In the genomic region with DNA sequence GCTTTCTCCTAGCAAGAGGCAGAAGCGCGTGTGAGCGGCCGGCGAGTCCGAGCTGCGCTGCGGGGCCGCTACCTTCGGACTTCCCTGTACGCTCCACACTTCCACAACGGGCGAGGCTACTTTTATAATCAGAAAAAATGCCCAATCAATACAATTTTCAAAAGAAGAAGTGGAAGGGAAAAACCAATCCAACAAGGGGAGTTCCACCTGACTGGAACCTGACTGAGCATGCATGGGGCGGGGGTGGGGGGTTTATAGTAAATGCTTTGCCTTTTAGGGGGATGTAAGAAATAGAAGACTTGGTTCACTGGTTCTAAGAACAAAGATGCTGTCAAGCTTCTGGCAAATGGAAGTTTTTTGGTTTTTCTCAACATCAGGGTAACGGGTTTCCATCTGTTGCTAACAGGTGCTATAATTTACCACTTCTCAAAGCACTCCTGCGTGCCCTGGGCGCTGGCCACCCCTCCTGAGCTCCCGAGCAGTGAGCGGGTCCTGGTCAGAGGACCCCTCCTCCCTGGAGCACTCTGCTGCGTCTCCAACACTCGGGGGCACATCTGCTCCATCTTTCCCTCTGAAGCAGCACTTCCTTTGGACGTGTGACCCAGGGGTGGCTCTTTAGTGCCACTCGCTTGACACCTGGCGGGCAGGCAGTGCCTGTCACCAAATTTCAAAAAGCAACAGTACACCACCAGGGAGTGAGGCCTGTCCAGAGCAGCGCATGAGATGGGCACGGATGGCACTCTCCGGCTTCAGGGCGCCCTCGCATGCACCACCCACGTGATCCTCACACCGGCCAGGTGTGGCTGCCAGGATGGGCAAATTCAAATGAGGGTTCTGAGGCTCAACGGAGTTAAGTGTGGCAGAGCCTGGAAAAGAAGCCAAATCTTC, we compare ENCODE assay signal across 1 cellular context.
TF ChIP-seq lines count a peak whose summit lies in the region.

No MANE protein-coding gene starts in this region.

TF ChIP-seq in GM12878, 131 proteins besides CTCF, POLR2A, EP300 and RAD21 (continues in another document):
- TF ChIP-seq CEBPB (IDR thresholded peaks at IDR 0.05; ENCODE audit: borderline replicate concordance in 1 of 2, low read depth in 2 of 2, low read length in 2 of 2) (no peak), CHD2 (IDR thresholded peaks at IDR 0.05; ENCODE audit: borderline replicate concordance, low read depth, low read length) (peak; percentile 16; the same call in 1 of the 2 replicates), IKZF2 (IDR thresholded peaks at IDR 0.05) (peak; percentile 50 to 58; a peak in 2 of 4 replicates), POLR2AphosphoS5 (IDR thresholded peaks at IDR 0.05; ENCODE audit: low read length) (peak; percentile 73), CHD4 (IDR thresholded peaks at IDR 0.05) (no peak), FOXM1 (IDR thresholded peaks at IDR 0.05; ENCODE audit: low read depth, low read length) (peak; percentile 84), PAX5 (IDR thresholded peaks at IDR 0.05; ENCODE audit: borderline replicate concordance, low read depth, low read length) (peak; percentile 80; the same call in 1 of the 2 replicates), KLF5 (IDR thresholded peaks at IDR 0.05; ENCODE audit: partially characterized antibody) (peak; percentile 86), TARDBP (IDR thresholded peaks at IDR 0.05; ENCODE audit: borderline replicate concordance) (no peak), NR2F1 (conservative IDR thresholded peaks at IDR 0.05) (0 out of 2 replicates have a peak, but pooled peaks have one; percentile 33), YY1 (IDR thresholded peaks at IDR 0.05; ENCODE audit: low read depth, low read length) (0 out of 2 replicates have a peak, but pooled peaks have one; percentile 25), FOS (IDR thresholded peaks at IDR 0.05; ENCODE audit: borderline replicate concordance, extremely low read depth, insufficient read length) (no peak), NR2C2 (IDR thresholded peaks at IDR 0.05; ENCODE audit: borderline replicate concordance, control insufficient read depth, insufficient read length, low read depth) (no peak), SMC3 (IDR thresholded peaks at IDR 0.05; ENCODE audit: borderline replicate concordance, low read length) (peak; percentile 33; the same call in 1 of the 2 replicates), MTA3 (IDR thresholded peaks at IDR 0.05; ENCODE audit: borderline replicate concordance, low read length) (no peak), HDAC2 (IDR thresholded peaks at IDR 0.05) (no peak), RELA (IDR thresholded peaks at IDR 0.05; ENCODE audit: borderline replicate concordance, partially characterized antibody) (peak; percentile 11), ZNF24 (IDR thresholded peaks at IDR 0.05) (no peak), SP1 (IDR thresholded peaks at IDR 0.05; ENCODE audit: low read depth, low read length) (no peak), POU2F2 (IDR thresholded peaks at IDR 0.05; ENCODE audit: borderline replicate concordance, low read depth, low read length) (peak; percentile 52; the same call in 2 of the 3 replicates), HDAC6 (IDR thresholded peaks at IDR 0.05; ENCODE audit: unreplicated experiment) (no peak), ZNF622 (IDR thresholded peaks at IDR 0.05) (no peak), SIX5 (IDR thresholded peaks at IDR 0.05; ENCODE audit: low read depth, low read length, severe bottlenecking) (no peak), RCOR1 (conservative IDR thresholded peaks at IDR 0.05; ENCODE audit: low read depth, low read length) (no peak), SMAD1 (IDR thresholded peaks at IDR 0.05; ENCODE audit: low read depth, partially characterized antibody) (peak; percentile 41), ZZZ3 (IDR thresholded peaks at IDR 0.05; ENCODE audit: control insufficient read depth, insufficient read length, low read depth) (no peak), ASH2L (IDR thresholded peaks at IDR 0.05; ENCODE audit: borderline replicate concordance, low read depth) (no peak), NR2C1 (IDR thresholded peaks at IDR 0.05) (no peak), ETV6 (conservative IDR thresholded peaks at IDR 0.05 in 1 of 2, IDR thresholded peaks at IDR 0.05 in 1 of 2; ENCODE audit: borderline replicate concordance in 1 of 2, low read depth in 1 of 2) (peak in 1 of 2 experiments; percentile 53; a peak in 1 of 4 replicates), STAT3 (IDR thresholded peaks at IDR 0.05; ENCODE audit: low read depth, low read length) (no peak), BCL11A (IDR thresholded peaks at IDR 0.05; ENCODE audit: low read depth, low read length) (peak; percentile 23; the same call in 1 of the 2 replicates), ESRRA (IDR thresholded peaks at IDR 0.05; ENCODE audit: low read length) (no peak)
- TF ChIP-seq, protein P1, sequence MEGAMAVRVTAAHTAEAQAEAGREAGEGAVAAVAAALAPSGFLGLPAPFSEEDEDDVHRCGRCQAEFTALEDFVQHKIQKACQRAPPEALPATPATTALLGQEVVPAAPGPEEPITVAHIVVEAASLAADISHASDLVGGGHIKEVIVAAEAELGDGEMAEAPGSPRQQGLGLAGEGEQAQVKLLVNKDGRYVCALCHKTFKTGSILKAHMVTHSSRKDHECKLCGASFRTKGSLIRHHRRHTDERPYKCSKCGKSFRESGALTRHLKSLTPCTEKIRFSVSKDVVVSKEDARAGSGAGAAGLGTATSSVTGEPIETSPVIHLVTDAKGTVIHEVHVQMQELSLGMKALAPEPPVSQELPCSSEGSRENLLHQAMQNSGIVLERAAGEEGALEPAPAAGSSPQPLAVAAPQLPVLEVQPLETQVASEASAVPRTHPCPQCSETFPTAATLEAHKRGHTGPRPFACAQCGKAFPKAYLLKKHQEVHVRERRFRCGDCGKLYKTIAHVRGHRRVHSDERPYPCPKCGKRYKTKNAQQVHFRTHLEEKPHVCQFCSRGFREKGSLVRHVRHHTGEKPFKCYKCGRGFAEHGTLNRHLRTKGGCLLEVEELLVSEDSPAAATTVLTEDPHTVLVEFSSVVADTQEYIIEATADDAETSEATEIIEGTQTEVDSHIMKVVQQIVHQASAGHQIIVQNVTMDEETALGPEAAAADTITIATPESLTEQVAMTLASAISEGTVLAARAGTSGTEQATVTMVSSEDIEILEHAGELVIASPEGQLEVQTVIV (IDR thresholded peaks at IDR 0.05; ENCODE audit: borderline replicate concordance, partially characterized antibody) = no peak
- TF ChIP-seq, protein P2, sequence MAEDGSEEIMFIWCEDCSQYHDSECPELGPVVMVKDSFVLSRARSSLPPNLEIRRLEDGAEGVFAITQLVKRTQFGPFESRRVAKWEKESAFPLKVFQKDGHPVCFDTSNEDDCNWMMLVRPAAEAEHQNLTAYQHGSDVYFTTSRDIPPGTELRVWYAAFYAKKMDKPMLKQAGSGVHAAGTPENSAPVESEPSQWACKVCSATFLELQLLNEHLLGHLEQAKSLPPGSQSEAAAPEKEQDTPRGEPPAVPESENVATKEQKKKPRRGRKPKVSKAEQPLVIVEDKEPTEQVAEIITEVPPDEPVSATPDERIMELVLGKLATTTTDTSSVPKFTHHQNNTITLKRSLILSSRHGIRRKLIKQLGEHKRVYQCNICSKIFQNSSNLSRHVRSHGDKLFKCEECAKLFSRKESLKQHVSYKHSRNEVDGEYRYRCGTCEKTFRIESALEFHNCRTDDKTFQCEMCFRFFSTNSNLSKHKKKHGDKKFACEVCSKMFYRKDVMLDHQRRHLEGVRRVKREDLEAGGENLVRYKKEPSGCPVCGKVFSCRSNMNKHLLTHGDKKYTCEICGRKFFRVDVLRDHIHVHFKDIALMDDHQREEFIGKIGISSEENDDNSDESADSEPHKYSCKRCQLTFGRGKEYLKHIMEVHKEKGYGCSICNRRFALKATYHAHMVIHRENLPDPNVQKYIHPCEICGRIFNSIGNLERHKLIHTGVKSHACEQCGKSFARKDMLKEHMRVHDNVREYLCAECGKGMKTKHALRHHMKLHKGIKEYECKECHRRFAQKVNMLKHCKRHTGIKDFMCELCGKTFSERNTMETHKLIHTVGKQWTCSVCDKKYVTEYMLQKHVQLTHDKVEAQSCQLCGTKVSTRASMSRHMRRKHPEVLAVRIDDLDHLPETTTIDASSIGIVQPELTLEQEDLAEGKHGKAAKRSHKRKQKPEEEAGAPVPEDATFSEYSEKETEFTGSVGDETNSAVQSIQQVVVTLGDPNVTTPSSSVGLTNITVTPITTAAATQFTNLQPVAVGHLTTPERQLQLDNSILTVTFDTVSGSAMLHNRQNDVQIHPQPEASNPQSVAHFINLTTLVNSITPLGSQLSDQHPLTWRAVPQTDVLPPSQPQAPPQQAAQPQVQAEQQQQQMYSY (CRISPR knock-in tag; IDR thresholded peaks at IDR 0.05) = peak; percentile 54; the same call in 1 of the 2 replicates
- TF ChIP-seq, protein P3, sequence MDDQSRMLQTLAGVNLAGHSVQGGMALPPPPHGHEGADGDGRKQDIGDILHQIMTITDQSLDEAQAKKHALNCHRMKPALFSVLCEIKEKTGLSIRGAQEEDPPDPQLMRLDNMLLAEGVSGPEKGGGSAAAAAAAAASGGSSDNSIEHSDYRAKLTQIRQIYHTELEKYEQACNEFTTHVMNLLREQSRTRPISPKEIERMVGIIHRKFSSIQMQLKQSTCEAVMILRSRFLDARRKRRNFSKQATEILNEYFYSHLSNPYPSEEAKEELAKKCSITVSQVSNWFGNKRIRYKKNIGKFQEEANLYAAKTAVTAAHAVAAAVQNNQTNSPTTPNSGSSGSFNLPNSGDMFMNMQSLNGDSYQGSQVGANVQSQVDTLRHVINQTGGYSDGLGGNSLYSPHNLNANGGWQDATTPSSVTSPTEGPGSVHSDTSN (IDR thresholded peaks at IDR 0.05; ENCODE audit: insufficient replicate concordance, low read depth, low read length) = no peak
- TF ChIP-seq, protein P4, sequence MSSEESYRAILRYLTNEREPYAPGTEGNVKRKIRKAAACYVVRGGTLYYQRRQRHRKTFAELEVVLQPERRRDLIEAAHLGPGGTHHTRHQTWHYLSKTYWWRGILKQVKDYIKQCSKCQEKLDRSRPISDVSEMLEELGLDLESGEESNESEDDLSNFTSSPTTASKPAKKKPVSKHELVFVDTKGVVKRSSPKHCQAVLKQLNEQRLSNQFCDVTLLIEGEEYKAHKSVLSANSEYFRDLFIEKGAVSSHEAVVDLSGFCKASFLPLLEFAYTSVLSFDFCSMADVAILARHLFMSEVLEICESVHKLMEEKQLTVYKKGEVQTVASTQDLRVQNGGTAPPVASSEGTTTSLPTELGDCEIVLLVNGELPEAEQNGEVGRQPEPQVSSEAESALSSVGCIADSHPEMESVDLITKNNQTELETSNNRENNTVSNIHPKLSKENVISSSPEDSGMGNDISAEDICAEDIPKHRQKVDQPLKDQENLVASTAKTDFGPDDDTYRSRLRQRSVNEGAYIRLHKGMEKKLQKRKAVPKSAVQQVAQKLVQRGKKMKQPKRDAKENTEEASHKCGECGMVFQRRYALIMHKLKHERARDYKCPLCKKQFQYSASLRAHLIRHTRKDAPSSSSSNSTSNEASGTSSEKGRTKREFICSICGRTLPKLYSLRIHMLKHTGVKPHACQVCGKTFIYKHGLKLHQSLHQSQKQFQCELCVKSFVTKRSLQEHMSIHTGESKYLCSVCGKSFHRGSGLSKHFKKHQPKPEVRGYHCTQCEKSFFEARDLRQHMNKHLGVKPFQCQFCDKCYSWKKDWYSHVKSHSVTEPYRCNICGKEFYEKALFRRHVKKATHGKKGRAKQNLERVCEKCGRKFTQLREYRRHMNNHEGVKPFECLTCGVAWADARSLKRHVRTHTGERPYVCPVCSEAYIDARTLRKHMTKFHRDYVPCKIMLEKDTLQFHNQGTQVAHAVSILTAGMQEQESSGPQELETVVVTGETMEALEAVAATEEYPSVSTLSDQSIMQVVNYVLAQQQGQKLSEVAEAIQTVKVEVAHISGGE (CRISPR knock-in tag; IDR thresholded peaks at IDR 0.05) = no peak
- TF ChIP-seq, protein P5, sequence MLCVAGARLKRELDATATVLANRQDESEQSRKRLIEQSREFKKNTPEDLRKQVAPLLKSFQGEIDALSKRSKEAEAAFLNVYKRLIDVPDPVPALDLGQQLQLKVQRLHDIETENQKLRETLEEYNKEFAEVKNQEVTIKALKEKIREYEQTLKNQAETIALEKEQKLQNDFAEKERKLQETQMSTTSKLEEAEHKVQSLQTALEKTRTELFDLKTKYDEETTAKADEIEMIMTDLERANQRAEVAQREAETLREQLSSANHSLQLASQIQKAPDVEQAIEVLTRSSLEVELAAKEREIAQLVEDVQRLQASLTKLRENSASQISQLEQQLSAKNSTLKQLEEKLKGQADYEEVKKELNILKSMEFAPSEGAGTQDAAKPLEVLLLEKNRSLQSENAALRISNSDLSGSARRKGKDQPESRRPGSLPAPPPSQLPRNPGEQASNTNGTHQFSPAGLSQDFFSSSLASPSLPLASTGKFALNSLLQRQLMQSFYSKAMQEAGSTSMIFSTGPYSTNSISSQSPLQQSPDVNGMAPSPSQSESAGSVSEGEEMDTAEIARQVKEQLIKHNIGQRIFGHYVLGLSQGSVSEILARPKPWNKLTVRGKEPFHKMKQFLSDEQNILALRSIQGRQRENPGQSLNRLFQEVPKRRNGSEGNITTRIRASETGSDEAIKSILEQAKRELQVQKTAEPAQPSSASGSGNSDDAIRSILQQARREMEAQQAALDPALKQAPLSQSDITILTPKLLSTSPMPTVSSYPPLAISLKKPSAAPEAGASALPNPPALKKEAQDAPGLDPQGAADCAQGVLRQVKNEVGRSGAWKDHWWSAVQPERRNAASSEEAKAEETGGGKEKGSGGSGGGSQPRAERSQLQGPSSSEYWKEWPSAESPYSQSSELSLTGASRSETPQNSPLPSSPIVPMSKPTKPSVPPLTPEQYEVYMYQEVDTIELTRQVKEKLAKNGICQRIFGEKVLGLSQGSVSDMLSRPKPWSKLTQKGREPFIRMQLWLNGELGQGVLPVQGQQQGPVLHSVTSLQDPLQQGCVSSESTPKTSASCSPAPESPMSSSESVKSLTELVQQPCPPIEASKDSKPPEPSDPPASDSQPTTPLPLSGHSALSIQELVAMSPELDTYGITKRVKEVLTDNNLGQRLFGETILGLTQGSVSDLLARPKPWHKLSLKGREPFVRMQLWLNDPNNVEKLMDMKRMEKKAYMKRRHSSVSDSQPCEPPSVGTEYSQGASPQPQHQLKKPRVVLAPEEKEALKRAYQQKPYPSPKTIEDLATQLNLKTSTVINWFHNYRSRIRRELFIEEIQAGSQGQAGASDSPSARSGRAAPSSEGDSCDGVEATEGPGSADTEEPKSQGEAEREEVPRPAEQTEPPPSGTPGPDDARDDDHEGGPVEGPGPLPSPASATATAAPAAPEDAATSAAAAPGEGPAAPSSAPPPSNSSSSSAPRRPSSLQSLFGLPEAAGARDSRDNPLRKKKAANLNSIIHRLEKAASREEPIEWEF (IDR thresholded peaks at IDR 0.05; ENCODE audit: insufficient replicate concordance, low read depth, low read length) = peak; percentile 93
